In the genomic region with DNA sequence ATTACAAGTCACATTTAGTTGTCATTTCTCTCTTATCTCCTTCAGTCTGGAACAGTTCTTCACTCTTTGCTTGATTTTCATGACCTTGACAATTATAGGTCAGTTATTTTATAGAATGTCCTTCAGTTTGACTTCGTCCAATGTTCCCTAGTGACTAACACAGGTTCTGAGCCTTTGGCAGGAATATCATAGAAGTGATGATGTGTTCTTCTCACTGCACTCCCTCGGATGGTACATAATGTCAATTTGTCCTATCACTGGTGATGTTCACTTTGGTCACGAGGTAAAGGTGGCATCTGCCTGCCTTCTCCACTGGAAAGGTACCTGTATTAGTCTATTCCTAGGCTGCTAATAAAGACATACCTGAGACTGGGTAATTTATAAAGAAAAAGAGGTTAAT, we compare ENCODE assay signal across 9 cellular contexts.
"Had no signal": no experiment of that assay in that cellular context is flagged by ENCODE, and none has a peak within 500 bp of the region (broad histone marks: within the 10 kb centered on the region; RNA-seq: fewer than 3 reads in every experiment).

No MANE protein-coding gene starts in this region.

- H3K27ac ChIP-seq: GM23248, HL-60 had no signal

- H3K9me3 ChIP-seq: HAP-1 had no signal

- H2AFZ ChIP-seq: GM23248 had no signal

- ATAC-seq: HCT116, K562 had no signal

- H3K4me1 ChIP-seq: HAP-1 had no signal

- H3K4me3 ChIP-seq: GM23248, HAP-1, K562 had no signal

- FAIRE-seq: K562 had no signal

- DNase-seq: GOT3, H7, HFFc6, IMR-90 had no signal

- H3K36me3 ChIP-seq: HAP-1 had no signal

- H3K9ac ChIP-seq: GM23248 had no signal
